Comparison of ENCODE assay signal across 8 cellular contexts in the genomic region with DNA sequence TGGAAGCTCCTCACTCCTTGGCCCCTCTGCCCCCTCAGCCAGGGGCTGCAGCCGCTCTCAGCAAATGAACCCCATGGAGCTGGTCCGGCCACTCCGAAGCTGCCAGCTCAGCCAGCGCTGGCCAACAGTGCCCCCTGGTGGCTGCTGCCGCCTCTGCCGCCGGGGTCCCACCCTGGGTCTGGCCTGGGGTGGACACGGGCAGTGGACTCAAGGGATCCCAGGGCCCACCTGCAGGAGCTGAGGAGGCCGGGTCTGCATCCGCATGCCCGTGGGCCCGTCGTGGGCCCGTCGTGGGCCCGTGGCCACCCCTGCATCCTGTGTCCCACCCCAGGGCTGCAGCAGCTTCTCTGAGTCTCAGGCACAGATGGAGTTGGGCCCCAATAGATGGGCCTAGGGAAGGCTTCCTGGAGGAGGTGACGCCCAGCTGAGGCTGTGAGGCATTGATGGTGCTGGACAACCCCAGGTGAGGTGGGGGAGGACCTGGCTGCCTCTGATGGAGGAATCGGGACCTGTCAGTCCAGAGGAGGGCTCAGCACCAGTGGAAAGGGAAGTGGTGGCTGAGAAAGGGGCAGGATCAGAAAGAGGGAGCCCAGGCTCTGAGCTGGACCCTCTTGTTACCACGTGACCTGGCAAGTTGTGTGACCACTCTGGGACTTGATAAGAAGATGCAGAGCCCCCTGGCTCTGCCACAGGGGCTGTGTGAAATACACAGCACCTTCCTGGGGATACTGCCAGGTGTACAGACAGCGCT.
DNase-seq lines count a peak whose midpoint lies in the region; ATAC-seq and TF ChIP-seq lines count a peak whose summit lies in the region.

No MANE protein-coding gene starts in this region.

- H3K36me3 ChIP-seq in gastroesophageal sphincter, result no peaks in the 10 kb centered on the region
- no peaks in the 10 kb centered on the region for H3K36me3 ChIP-seq in upper lobe of left lung

- H3K9me3 ChIP-seq in gastroesophageal sphincter, result no peaks in the 10 kb centered on the region
- no peaks in the 10 kb centered on the region for H3K9me3 ChIP-seq in upper lobe of left lung

- peak in 3 of 4 experiments; percentile 64 to 89 (median 79) for TF ChIP-seq CTCF in gastroesophageal sphincter (IDR thresholded peaks at IDR 0.05)
- TF ChIP-seq CTCF in upper lobe of left lung (IDR thresholded peaks at IDR 0.05), result peak; percentile 86 to 93 (median 90)

- H3K27me3 ChIP-seq in gastroesophageal sphincter (peaks cover 77% of the 10 kb centered on the region), upper lobe of left lung (peaks cover 0 to 4% (median 0%) of the 10 kb centered on the region in 4 donors)

- no peak for TF ChIP-seq EP300 in gastroesophageal sphincter (IDR thresholded peaks at IDR 0.05)
- TF ChIP-seq EP300 in upper lobe of left lung (IDR thresholded peaks at IDR 0.05), result no peak

- H3K4me3 ChIP-seq in gastroesophageal sphincter, result no peak overlapping the region
- no peak overlapping the region for H3K4me3 ChIP-seq in upper lobe of left lung

- H3K27ac ChIP-seq in gastroesophageal sphincter (no peak overlapping the region), upper lobe of left lung (no peak overlapping the region)

- WGBS in gastroesophageal sphincter (ENCODE audit: low coverage in 1 of 2), 2 donors, result 100% methylated on average over 1 of the region's 20 CpGs; no CpG with 5 or more reads in 1 of the 2 donors
- 14 to 62% methylated on average over 3 to 20 of the region's 20 CpGs for WGBS in upper lobe of left lung, 2 donors

- ATAC-seq in gastroesophageal sphincter (peak; percentile 70), upper lobe of left lung (ENCODE audit: low FRiP score in 2 of 2) (peak in 1 of 2 donors; percentile 66), HG02870 (IDR thresholded peaks at IDR 0.05; ENCODE audit: unreplicated experiment) (no peak)

- H3K4me1 ChIP-seq in gastroesophageal sphincter (peaks cover 0 to 3% (median 2%) of the 10 kb centered on the region in 3 donors), upper lobe of left lung (peaks cover 0 to 6% (median 1%) of the 10 kb centered on the region in 4 donors)

- TF ChIP-seq POLR2A in gastroesophageal sphincter (IDR thresholded peaks at IDR 0.05), result no peak
- TF ChIP-seq POLR2A in upper lobe of left lung (IDR thresholded peaks at IDR 0.05), result no peak

- DNase-seq in NCI-H1092 treated with DMSO at 0.1 percent for 48 hours (lab: John Stamatoyannopoulos, UW) (peak; percentile 0), NCI-H1092 (lab: John Stamatoyannopoulos, UW) (no peak), NCI-H345 treated with DMSO at 0.1 percent for 48 hours (lab: John Stamatoyannopoulos, UW; ENCODE audit: unreplicated experiment) (peak; percentile 15), activated T-cell treated with anti-CD3 and anti-CD28 coated beads for 24 hours (ENCODE audit: low read depth) (peak; percentile 50), pons (ENCODE audit: low spot score) (peak; percentile 12), upper lobe of left lung (peak; percentile 51 to 94)
